In the genomic region with DNA sequence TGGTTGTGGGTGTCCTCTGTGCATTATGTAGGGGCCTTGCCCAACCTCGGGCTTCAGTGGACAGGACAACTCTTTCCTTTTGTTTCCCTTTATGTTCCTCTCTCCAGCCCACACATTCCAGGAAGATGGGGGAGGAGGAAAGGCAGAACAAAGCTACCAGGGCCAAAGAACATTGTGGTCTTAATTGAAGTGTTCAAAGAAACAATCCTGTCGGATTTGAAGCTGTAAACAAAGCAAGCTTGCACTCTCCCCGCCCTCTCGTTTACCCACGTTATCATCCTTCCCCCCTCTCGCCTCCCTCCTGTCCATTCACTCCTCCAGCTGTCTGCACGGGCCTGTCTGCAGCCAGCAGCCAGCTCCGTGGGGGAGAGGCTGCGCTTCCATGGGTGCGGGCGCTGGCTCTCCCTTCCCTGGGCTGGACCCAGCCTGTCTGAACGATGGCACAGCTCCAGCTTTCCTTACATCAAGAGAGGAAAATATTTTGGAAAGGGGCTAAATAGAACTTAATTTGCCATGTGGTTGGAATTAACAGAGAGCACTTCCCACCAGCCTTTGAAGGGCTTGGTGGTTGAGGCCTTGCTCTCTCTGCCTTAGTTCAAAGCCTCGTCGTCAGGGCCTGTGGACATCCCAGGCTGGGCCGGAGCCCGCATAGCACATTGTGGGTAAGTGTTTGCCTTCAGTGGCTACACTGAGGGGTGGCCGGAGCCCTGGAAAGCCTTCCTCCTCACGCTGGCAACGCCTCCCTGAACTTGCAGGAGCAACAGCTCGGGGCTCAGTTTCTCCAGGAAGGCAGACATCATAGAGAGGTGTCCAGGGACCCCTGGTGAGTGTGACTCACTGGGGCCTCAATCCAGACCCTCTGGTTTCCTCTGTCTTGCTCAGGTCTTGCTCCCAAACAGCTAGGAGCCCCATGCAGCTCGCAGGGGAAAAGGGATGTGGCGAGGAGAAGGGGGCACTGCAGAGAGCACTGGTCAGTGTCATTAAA, we compare ENCODE assay signal across 10 cellular contexts.
DNase-seq lines count a peak whose midpoint lies in the region; ATAC-seq and TF ChIP-seq lines count a peak whose summit lies in the region.
"Had no signal": no experiment of that assay in that cellular context is flagged by ENCODE, and none has a peak within 500 bp of the region (broad histone marks: within the 10 kb centered on the region; RNA-seq: fewer than 3 reads in every experiment).

No MANE protein-coding gene starts in this region.

- H4K8ac ChIP-seq in IMR-90 (ENCODE audit: low read depth in 2 of 2, low read length in 2 of 2), result peak overlapping the region; percentile 15 to 92; a peak in 3 of 4 replicates

- no peak overlapping the region; the same call in 1 of the 2 replicates for H3K56ac ChIP-seq in IMR-90 (ENCODE audit: extremely low read depth, insufficient read depth, low read length)

- H3K36me3 Mint-ChIP-seq in activated CD8-positive, alpha-beta memory T cell treated with anti-CD3 and anti-CD28 coated beads, Interleukin-2, amount 10 ng/mL, durations not matched to agents 7 days and 5 days, result no peaks in the 10 kb centered on the region

- H3K4me1 Mint-ChIP-seq in activated CD8-positive, alpha-beta memory T cell treated with anti-CD3 and anti-CD28 coated beads, Interleukin-2, amount 10 ng/mL, durations not matched to agents 7 days and 5 days, result peaks cover 3% of the 10 kb centered on the region

- 100% methylated on average over 1 of the region's 22 CpGs; no CpG with 5 or more reads in 1 of the 2 experiments for WGBS in IMR-90 (ENCODE audit: extremely low coverage in 2 of 2, insufficient read length in 1 of 2), 2 experiments

- peak; percentile 37 for DNase-seq in IMR-90
- DNase-seq in brain microvascular endothelial cell, result peak; percentile 24
- DNase-seq in iPS-NIHi7 (ENCODE audit: extremely low spot score), result peak; percentile 61
- DNase-seq in putamen (ENCODE audit: low spot score), result no peak
- no peak for DNase-seq in T1000 (lab: John Stamatoyannopoulos, UW)
- no peak for DNase-seq in activated CD8-positive, alpha-beta memory T cell treated with anti-CD3 and anti-CD28 coated beads, Interleukin-2, amount 10 ng/mL, durations not matched to agents 7 days and 5 days

- H3K27ac Mint-ChIP-seq in activated CD8-positive, alpha-beta memory T cell treated with anti-CD3 and anti-CD28 coated beads, Interleukin-2, amount 10 ng/mL, durations not matched to agents 7 days and 5 days, result no peak overlapping the region

- no peak for TF ChIP-seq CTCF in IMR-90 (conservative IDR thresholded peaks at IDR 0.05; ENCODE audit: low read depth, low read length)
- TF ChIP-seq CTCF in brain microvascular endothelial cell (IDR thresholded peaks at IDR 0.05; ENCODE audit: low read depth, low read length, missing control alignments), result no peak

- H3K4me3 ChIP-seq in IMR-90 (ENCODE audit: insufficient read depth, low read depth, low read length) (no peak overlapping the region), brain microvascular endothelial cell (ENCODE audit: low read depth, low read length) (no peak overlapping the region), skin epidermis (no peak overlapping the region)
- H3K4me3 ChIP-seq: GM12878 had no signal

- in situ Hi-C loops in IMR-90 (cut with MboI; ENCODE audit: low sequenced_read_pairs) (no loop called here), brain microvascular endothelial cell (cut with HindIII; ENCODE audit: low pct_ligation_motif_present, low sequenced_read_pairs) (no loop called here)

- peak overlapping the region; percentile 69; the same call in 1 of the 2 replicates for H2AK5ac ChIP-seq in IMR-90 (ENCODE audit: low read depth, low read length)

- CTCF ChIA-PET in IMR-90 (lab: Yijun Ruan, JAX), result interaction anchor here (1.6 kb wide), 1 partner anchor 9 kb away, joined by 5 read pairs; no protein-coding TSS in a partner anchor
- CTCF ChIA-PET in activated CD8-positive, alpha-beta memory T cell treated with anti-CD3 and anti-CD28 coated beads, Interleukin-2, amount 10 ng/mL, durations not matched to agents 7 days and 5 days (lab: Charles Lee), result interaction anchor here (1.3 kb wide), 1 partner anchor 58 kb away, joined by 3 read pairs; no protein-coding TSS in a partner anchor

- H3K9me1 ChIP-seq in IMR-90 (ENCODE audit: insufficient read depth, low read length), result peaks cover 14% of the 10 kb centered on the region

- H3K4me3 Mint-ChIP-seq in activated CD8-positive, alpha-beta memory T cell treated with anti-CD3 and anti-CD28 coated beads, Interleukin-2, amount 10 ng/mL, durations not matched to agents 7 days and 5 days, result no peak overlapping the region
- H3K4me3 Mint-ChIP-seq: central memory CD8-positive, alpha-beta T cell had no signal

- H3K14ac ChIP-seq in IMR-90 (replicated peaks; ENCODE audit: low read depth, low read length), result peak overlapping the region; percentile 26

- 0 out of 4 replicates have a peak, but pooled peaks cover 0 to 3% of the 10 kb centered on the region in 2 experiments for H3K79me1 ChIP-seq in IMR-90 (ENCODE audit: low read depth in 1 of 2, low read length in 2 of 2)

- H3K36me3 ChIP-seq in IMR-90 (ENCODE audit: control insufficient read depth, insufficient read depth, low read length), result no peaks in the 10 kb centered on the region
- no peaks in the 10 kb centered on the region for H3K36me3 ChIP-seq in brain microvascular endothelial cell (replicated peaks)

- ATAC-seq in IMR-90 (ENCODE audit: low read depth) (peak; percentile 64), HG03460 (IDR thresholded peaks at IDR 0.05; ENCODE audit: unreplicated experiment) (no peak)
- ATAC-seq in activated CD8-positive, alpha-beta memory T cell treated with anti-CD3 and anti-CD28 coated beads, Interleukin-2, amount 10 ng/mL, durations not matched to agents 7 days and 5 days, result no peak
- ATAC-seq: GM12878 had no signal

- peak overlapping the region; percentile 82 for H4K91ac ChIP-seq in IMR-90 (ENCODE audit: insufficient read depth, low read depth, low read length)

- peak overlapping the region; percentile 17; the same call in 1 of the 2 replicates for H3K4me2 ChIP-seq in IMR-90 (ENCODE audit: low read depth, low read length)

- POLR2A ChIA-PET in IMR-90 (lab: Charles Lee; ENCODE audit: unreplicated experiment), result no interaction called here

- peak overlapping the region; percentile 52; the same call in 1 of the 3 replicates for H2BK15ac ChIP-seq in IMR-90 (ENCODE audit: low read depth, low read length)

- TF ChIP-seq RAD21 in IMR-90 (IDR thresholded peaks at IDR 0.05; ENCODE audit: low read length), result no peak

- intact Hi-C loops in IMR-90 (cut with micrococcal nuclease), result no loop called here

- peak overlapping the region; percentile 59; the same call in 1 of the 2 replicates for H3K23ac ChIP-seq in IMR-90 (ENCODE audit: low read depth, low read length)

- no peak for TF ChIP-seq POLR2A in IMR-90 (IDR thresholded peaks at IDR 0.05; ENCODE audit: low read depth, low read length)

- H3K4ac ChIP-seq in IMR-90 (ENCODE audit: low read depth, low read length), result peak overlapping the region; percentile 94

- peaks cover 27% of the 10 kb centered on the region for H3K4me1 ChIP-seq in IMR-90 (ENCODE audit: control insufficient read depth, insufficient read depth, low read length)

- H3K18ac ChIP-seq in IMR-90 (ENCODE audit: low read depth, low read length), result peak overlapping the region; percentile 4

- H2BK120ac ChIP-seq in IMR-90 (ENCODE audit: low read depth, low read length), result peak overlapping the region; percentile 92

- H2AFZ ChIP-seq in IMR-90 (replicated peaks; ENCODE audit: low read length, poor library complexity), result peak overlapping the region; percentile 91

- peak overlapping the region; percentile 75 for H2AK9ac ChIP-seq in IMR-90 (replicated peaks; ENCODE audit: low read depth, low read length, poor library complexity)

- no peak overlapping the region; the same call in 1 of the 2 replicates for H3K9ac ChIP-seq in IMR-90 (ENCODE audit: low read depth, low read length)

- no peak overlapping the region for H2BK5ac ChIP-seq in IMR-90 (ENCODE audit: low read depth, low read length, poor library complexity, severe bottlenecking)

- H3K27me3 Mint-ChIP-seq in activated CD8-positive, alpha-beta memory T cell treated with anti-CD3 and anti-CD28 coated beads, Interleukin-2, amount 10 ng/mL, durations not matched to agents 7 days and 5 days, result peaks cover 37% of the 10 kb centered on the region

- peak overlapping the region; percentile 58 for H4K5ac ChIP-seq in IMR-90 (ENCODE audit: low read depth, low read length)

- no peaks in the 10 kb centered on the region for H3K9me3 ChIP-seq in IMR-90 (ENCODE audit: control insufficient read depth, insufficient read depth, low read length)

- peak overlapping the region; percentile 20; the same call in 1 of the 2 replicates for H3K27ac ChIP-seq in IMR-90 (ENCODE audit: insufficient read depth, low read length)
- H3K27ac ChIP-seq in brain microvascular endothelial cell, result no peak overlapping the region
- peak overlapping the region in 18 of 21 experiments; percentile 11 to 84 (median 58) for H3K27ac ChIP-seq in skin epidermis

- no peaks in the 10 kb centered on the region for H3K9me3 Mint-ChIP-seq in activated CD8-positive, alpha-beta memory T cell treated with anti-CD3 and anti-CD28 coated beads, Interleukin-2, amount 10 ng/mL, durations not matched to agents 7 days and 5 days (ENCODE audit: low read depth)
- H3K9me3 Mint-ChIP-seq: central memory CD8-positive, alpha-beta T cell had no signal

- no peaks in the 10 kb centered on the region for H4K20me1 ChIP-seq in IMR-90 (ENCODE audit: insufficient read depth, low read length)

- no TSS peak for BruUV-seq in IMR-90 (replicated peaks; lab: Mats Ljungman, UMichigan)

- H2BK20ac ChIP-seq in IMR-90 (ENCODE audit: low read depth, low read length), result peak overlapping the region; percentile 94

- dilution Hi-C loops in IMR-90 (cut with HindIII; ENCODE audit: low sequenced_read_pairs, unreplicated experiment), result no loop called here

- no peaks in the 10 kb centered on the region for H3K27me3 ChIP-seq in IMR-90 (ENCODE audit: control insufficient read depth, insufficient read depth, low read length)
- no peaks in the 10 kb centered on the region for H3K27me3 ChIP-seq in brain microvascular endothelial cell (replicated peaks)

TF ChIP-seq in IMR-90, 13 proteins besides CTCF, POLR2A, EP300 and RAD21 (continues in another document):
- no peak for TF ChIP-seq CHD1 (IDR thresholded peaks at IDR 0.05; ENCODE audit: low read depth, low read length)
- TF ChIP-seq, protein P1, sequence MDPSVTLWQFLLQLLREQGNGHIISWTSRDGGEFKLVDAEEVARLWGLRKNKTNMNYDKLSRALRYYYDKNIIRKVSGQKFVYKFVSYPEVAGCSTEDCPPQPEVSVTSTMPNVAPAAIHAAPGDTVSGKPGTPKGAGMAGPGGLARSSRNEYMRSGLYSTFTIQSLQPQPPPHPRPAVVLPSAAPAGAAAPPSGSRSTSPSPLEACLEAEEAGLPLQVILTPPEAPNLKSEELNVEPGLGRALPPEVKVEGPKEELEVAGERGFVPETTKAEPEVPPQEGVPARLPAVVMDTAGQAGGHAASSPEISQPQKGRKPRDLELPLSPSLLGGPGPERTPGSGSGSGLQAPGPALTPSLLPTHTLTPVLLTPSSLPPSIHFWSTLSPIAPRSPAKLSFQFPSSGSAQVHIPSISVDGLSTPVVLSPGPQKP (IDR thresholded peaks at IDR 0.05; ENCODE audit: borderline replicate concordance, low read depth, low read length), result no peak
- peak; percentile 20; the same call in 1 of the 2 replicates for TF ChIP-seq MAZ (IDR thresholded peaks at IDR 0.05; ENCODE audit: borderline replicate concordance, low read depth, low read length)
- no peak for TF ChIP-seq MAFK (IDR thresholded peaks at IDR 0.05; ENCODE audit: low read depth, low read length)

Comparison
In these comparisons a context has a peak if more than half of its experiments do, and no peak if none do; other contexts are left out.
1. DNase-seq: peak in IMR-90 (single experiment), brain microvascular endothelial cell (single experiment) and iPS-NIHi7 (single experiment); none in putamen (single experiment), T1000 (single experiment) and activated CD8-positive, alpha-beta memory T cell treated with anti-CD3 and anti-CD28 coated beads, Interleukin-2, amount 10 ng/mL, durations not matched to agents 7 days and 5 days (single experiment).